ENCODE assay signal across 18 cellular contexts in the genomic region with DNA sequence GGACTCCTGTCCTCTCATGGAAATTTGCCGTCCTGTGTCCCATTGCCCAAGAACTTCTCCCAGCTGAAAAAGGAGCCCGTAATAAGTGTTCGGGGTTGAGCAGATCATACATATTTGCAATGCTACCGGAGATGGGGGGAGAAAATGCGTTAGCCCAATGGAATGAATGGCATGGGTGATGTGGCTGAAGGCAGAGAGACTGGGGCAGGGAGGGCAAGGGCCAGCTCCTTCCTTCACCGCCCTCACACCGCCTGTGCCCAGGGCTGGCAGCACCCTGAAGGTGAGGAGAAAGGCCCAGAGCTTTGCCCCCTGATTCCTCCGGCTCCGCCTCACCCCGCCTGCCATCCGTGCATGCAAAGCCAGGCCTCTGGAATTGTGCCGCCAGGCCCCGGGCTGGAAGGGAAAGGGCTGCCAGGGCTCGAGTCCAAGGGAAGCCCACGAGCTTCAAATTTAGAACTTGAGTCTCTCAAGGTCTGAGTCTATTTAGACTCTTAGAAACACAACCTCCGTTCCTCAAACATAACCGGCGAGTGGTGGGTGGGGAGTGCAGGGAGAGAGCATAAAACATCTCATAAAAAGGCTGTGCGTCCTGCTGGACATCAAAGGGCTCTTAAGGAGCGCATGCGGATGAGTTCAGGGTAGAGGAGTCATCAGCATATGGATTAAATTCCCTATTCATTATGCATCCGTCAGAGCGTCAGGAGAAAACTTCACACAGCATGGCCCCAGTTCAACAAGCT.
DNase-seq lines count a peak whose midpoint lies in the region; TF ChIP-seq lines count a peak whose summit lies in the region.
"Had no signal": no experiment of that assay in that cellular context is flagged by ENCODE, and none has a peak within 500 bp of the region (broad histone marks: within the 10 kb centered on the region; RNA-seq: fewer than 3 reads in every experiment).

No MANE protein-coding gene starts in this region.

- H3K4me2 ChIP-seq in Karpas-422 (ENCODE audit: low read depth, low read length, poor library complexity, severe bottlenecking), result no peak overlapping the region

- peak overlapping the region; percentile 99 for H3K27ac Mint-ChIP-seq in HFFc6
- H3K27ac Mint-ChIP-seq: immature natural killer cell had no signal

- in situ Hi-C loops in brain microvascular endothelial cell (cut with HindIII; ENCODE audit: low pct_ligation_motif_present, low sequenced_read_pairs), result no loop called here
- in situ Hi-C loops in G401 (cut with HindIII; ENCODE audit: low sequenced_read_pairs), result no loop called here

- no peaks in the 10 kb centered on the region for H3K27me3 ChIP-seq in brain microvascular endothelial cell (replicated peaks)
- no peaks in the 10 kb centered on the region for H3K27me3 ChIP-seq in Karpas-422 (ENCODE audit: low read length)
- H3K27me3 ChIP-seq: transverse colon had no signal

- peaks cover 59% of the 10 kb centered on the region for H3K4me1 Mint-ChIP-seq in HFFc6 (ENCODE audit: low read depth)
- H3K4me1 Mint-ChIP-seq: immature natural killer cell had no signal

- H3K4me3 Mint-ChIP-seq in HFFc6, result peak overlapping the region; percentile 84
- H3K4me3 Mint-ChIP-seq: immature natural killer cell had no signal

- H3K27ac ChIP-seq in brain microvascular endothelial cell (peak overlapping the region; percentile 91), Karpas-422 (ENCODE audit: low read length) (no peak overlapping the region)
- H3K27ac ChIP-seq: transverse colon had no signal

- no peaks in the 10 kb centered on the region for H3K36me3 Mint-ChIP-seq in HFFc6 (ENCODE audit: low read depth)
- H3K36me3 Mint-ChIP-seq: immature natural killer cell had no signal

- no peaks in the 10 kb centered on the region for H3K36me3 ChIP-seq in brain microvascular endothelial cell (replicated peaks)
- H3K36me3 ChIP-seq in Karpas-422 (ENCODE audit: insufficient read depth, low read length), result no peaks in the 10 kb centered on the region
- H3K36me3 ChIP-seq: transverse colon had no signal

- no peaks in the 10 kb centered on the region for H3K9me3 Mint-ChIP-seq in HFFc6
- H3K9me3 Mint-ChIP-seq: immature natural killer cell had no signal

- peaks cover 2% of the 10 kb centered on the region; the same call in 1 of the 2 replicates for H3K27me3 Mint-ChIP-seq in HFFc6 (ENCODE audit: insufficient read depth)

- no peak overlapping the region for H3K4me3 ChIP-seq in brain microvascular endothelial cell (ENCODE audit: low read depth, low read length)
- H3K4me3 ChIP-seq in Karpas-422 (ENCODE audit: low read length), result no peak overlapping the region
- H3K4me3 ChIP-seq: coronary artery, transverse colon had no signal

- no peaks in the 10 kb centered on the region for H3K79me2 ChIP-seq in Karpas-422 (ENCODE audit: low read length)

- peak; percentile 89 for DNase-seq in AG08396 (ENCODE audit: low spot score)
- DNase-seq in HFFc6, result peak; percentile 95
- DNase-seq in brain microvascular endothelial cell, result peak; percentile 78
- DNase-seq in kidney tubule cell (ENCODE audit: low spot score), result peak; percentile 39
- DNase-seq in epidermal melanocyte (ENCODE audit: insufficient read length, low spot score), result no peak
- no peak for DNase-seq in G401 (ENCODE audit: low spot score)
- no peak for DNase-seq in GDM1 (lab: John Stamatoyannopoulos, UW)
- no peak for DNase-seq in Karpas-422
- DNase-seq: activated naive CD4-positive, alpha-beta T cell treated with anti-CD3 and anti-CD28 coated beads, Interleukin-2, amount 50 U/mL, for 16 hours; C1 segment of cervical spinal cord; DND-41; foreskin melanocyte; immature natural killer cell; midbrain; SIG-M5; stimulated activated CD8-positive, alpha-beta memory T cell treated with anti-CD3 and anti-CD28 coated beads, Interleukin-4, amount 100 ng/mL, for 48 hours; transverse colon had no signal

- no peaks in the 10 kb centered on the region for H3K9me3 ChIP-seq in Karpas-422 (ENCODE audit: low read length)
- H3K9me3 ChIP-seq: transverse colon had no signal

- no peaks in the 10 kb centered on the region for H4K20me1 ChIP-seq in Karpas-422 (ENCODE audit: insufficient read depth, low read depth, low read length)

- no peak overlapping the region for H2AFZ ChIP-seq in Karpas-422 (ENCODE audit: low read length)

- H3K4me1 ChIP-seq in Karpas-422 (ENCODE audit: low read length), result no peaks in the 10 kb centered on the region

- H3K9ac ChIP-seq in Karpas-422 (ENCODE audit: low read length), result no peak overlapping the region

- no peak for TF ChIP-seq CTCF in HFFc6 (IDR thresholded peaks at IDR 0.05)
- no peak for TF ChIP-seq CTCF in brain microvascular endothelial cell (IDR thresholded peaks at IDR 0.05; ENCODE audit: low read depth, low read length, missing control alignments)

- no peaks in the 10 kb centered on the region for H3K9me2 ChIP-seq in Karpas-422 (replicated peaks; ENCODE audit: insufficient read depth, low read length)

Comparison
In these comparisons a context has a peak if more than half of its experiments do, and no peak if none do; other contexts are left out.
1. DNase-seq: peak in AG08396 (single experiment), HFFc6 (single experiment), brain microvascular endothelial cell (single experiment) and kidney tubule cell (single experiment); none in epidermal melanocyte (single experiment), G401 (single experiment), GDM1 (single experiment) and Karpas-422 (single experiment).